In the genomic region with DNA sequence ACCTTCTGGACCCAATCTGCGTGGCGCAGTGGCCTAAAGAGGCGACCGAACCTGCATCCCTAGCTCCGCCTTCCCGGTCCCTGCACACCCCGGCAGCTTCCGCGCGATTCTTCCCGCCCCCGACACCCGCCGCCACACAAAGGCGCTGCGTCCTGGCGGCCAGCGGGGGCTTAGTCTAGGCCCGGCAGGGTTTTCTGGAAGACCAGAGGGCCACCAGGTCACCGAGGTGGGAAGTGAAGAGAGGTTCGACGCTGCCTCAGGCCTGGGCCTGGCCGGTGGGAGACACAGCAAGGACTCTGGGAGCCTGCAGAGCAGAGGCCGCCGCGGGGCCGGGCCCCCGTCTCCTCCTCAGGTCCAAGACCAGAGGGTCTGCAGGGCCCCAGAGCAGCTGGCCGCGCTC, we compare ENCODE assay signal across 8 cellular contexts.
DNase-seq lines count a peak whose midpoint lies in the region; ATAC-seq and TF ChIP-seq lines count a peak whose summit lies in the region.

No MANE protein-coding gene starts in this region.

- no peaks in the 10 kb centered on the region for H3K9me3 ChIP-seq in CD4-positive, alpha-beta memory T cell (ENCODE audit: control insufficient read depth in 1 of 2, low read length in 2 of 2)
- no peaks in the 10 kb centered on the region for H3K9me3 ChIP-seq in MG63

- H3K4me3 Mint-ChIP-seq in CD4-positive, alpha-beta memory T cell, result peak overlapping the region; percentile 78 to 88 (median 86)

- no peaks in the 10 kb centered on the region for H3K36me3 ChIP-seq in CD4-positive, alpha-beta memory T cell (ENCODE audit: insufficient read depth, low read length)
- no peaks in the 10 kb centered on the region for H3K36me3 ChIP-seq in MG63

- TF ChIP-seq CTCF in RWPE1 (conservative IDR thresholded peaks at IDR 0.05; ENCODE audit: low read depth), result no peak

- H3K27me3 Mint-ChIP-seq in CD4-positive, alpha-beta memory T cell, result peaks cover 0 to 5% of the 10 kb centered on the region in 2 donors

- H3K4me1 Mint-ChIP-seq in CD4-positive, alpha-beta memory T cell, result peaks cover 18 to 44% (median 27%) of the 10 kb centered on the region in 4 donors

- DNase-seq in CD4-positive, alpha-beta memory T cell, result peak; percentile 36 to 50 (median 43)
- peak; percentile 90 for DNase-seq in MG63
- DNase-seq in activated naive CD4-positive, alpha-beta T cell treated with Interleukin-2 at 50 U/mL for 16 hours, result peak; percentile 62
- peak; percentile 74 for DNase-seq in islet precursor cell
- peak; percentile 39 to 41 for DNase-seq in stimulated activated CD8-positive, alpha-beta memory T cell treated with anti-CD3 and anti-CD28 coated beads, Interleukin-2, amount 100 ng/mL, for 48 hours (ENCODE audit: low read depth in 2 of 2)
- DNase-seq in RWPE1 (ENCODE audit: low spot score), result no peak
- DNase-seq in SK-N-DZ (ENCODE audit: low spot score), result no peak

- H3K4me3 ChIP-seq in CD4-positive, alpha-beta memory T cell (ENCODE audit: low read length in 2 of 2), result peak overlapping the region; percentile 17 to 29
- peak overlapping the region; percentile 57 for H3K4me3 ChIP-seq in MG63

- peaks cover 20% of the 10 kb centered on the region for H3K4me1 ChIP-seq in CD4-positive, alpha-beta memory T cell (ENCODE audit: insufficient read depth, low read length)

- peaks cover 0 to 9% of the 10 kb centered on the region in 2 donors for H3K36me3 Mint-ChIP-seq in CD4-positive, alpha-beta memory T cell

- intact Hi-C loops in CD4-positive, alpha-beta memory T cell (cut with micrococcal nuclease), result loop anchor here (10.0 kb wide), 1 partner anchor 1107 kb away; no protein-coding TSS in a partner anchor

- H3K9me3 Mint-ChIP-seq in CD4-positive, alpha-beta memory T cell, result peaks cover 0 to 10% (median 0%) of the 10 kb centered on the region in 8 donors

- POLR2A ChIA-PET in CD4-positive, alpha-beta memory T cell (lab: Charles Lee; ENCODE audit: partially characterized antibody), result interaction anchor here (0.8 to 2.9 kb wide), 13 partner anchors 19 to 1713 kb away, joined by 3 to 22 read pairs (median 4); partner anchors contain the start of gene ZNF184
- POLR2A ChIA-PET in RWPE1 (lab: Yijun Ruan, JAX; ENCODE audit: low non-redundant PET), result no interaction called here

- H3K27me3 ChIP-seq in CD4-positive, alpha-beta memory T cell (ENCODE audit: insufficient read depth, low read length), result no peaks in the 10 kb centered on the region
- H3K27me3 ChIP-seq in MG63, result no peaks in the 10 kb centered on the region

- CTCF ChIA-PET in CD4-positive, alpha-beta memory T cell (lab: Charles Lee; ENCODE audit: partially characterized antibody), result interaction anchor here (0.9 to 6.7 kb wide), 13 partner anchors 9 to 596 kb away, joined by 3 to 70 read pairs (median 4); partner anchors contain the start of gene ZNF184
- CTCF ChIA-PET in RWPE1 (lab: Yijun Ruan, JAX), result interaction anchor here (0.6 kb wide), 1 partner anchor 383 kb away, joined by 3 read pairs; no protein-coding TSS in a partner anchor

- H3K27ac Mint-ChIP-seq in CD4-positive, alpha-beta memory T cell, result peak overlapping the region in 6 of 7 donors; percentile 42 to 88 (median 78)

- H3K27ac ChIP-seq in CD4-positive, alpha-beta memory T cell (ENCODE audit: low read depth, low read length), result peak overlapping the region; percentile 21
- H3K27ac ChIP-seq in RWPE1, result no peak overlapping the region

- no peak for ATAC-seq in HG03442 (IDR thresholded peaks at IDR 0.05; ENCODE audit: unreplicated experiment)

Comparison
In these comparisons a context has a peak if more than half of its experiments do, and no peak if none do; other contexts are left out.
1. DNase-seq: peak in CD4-positive, alpha-beta memory T cell (5 of 5), MG63 (single experiment), activated naive CD4-positive, alpha-beta T cell treated with Interleukin-2 at 50 U/mL for 16 hours (single experiment), islet precursor cell (single experiment) and stimulated activated CD8-positive, alpha-beta memory T cell treated with anti-CD3 and anti-CD28 coated beads, Interleukin-2, amount 100 ng/mL, for 48 hours (2 of 2); none in RWPE1 (single experiment) and SK-N-DZ (single experiment).